Comparison of ENCODE assay signal across 1 cellular context in genomic region chr1:167291539-167292195, GRCh38.
TF ChIP-seq lines count a peak whose summit lies in the region.

No MANE protein-coding gene starts in this region.

TF ChIP-seq in GM23338, 12 proteins besides CTCF, POLR2A, EP300 and RAD21 (continued from another document):
- no peak for TF ChIP-seq ZNF462 (CRISPR knock-in tag; IDR thresholded peaks at IDR 0.05)
- TF ChIP-seq CREB1 (CRISPR knock-in tag; IDR thresholded peaks at IDR 0.05; ENCODE audit: low read depth), result no peak
- no peak for TF ChIP-seq ETS1 (IDR thresholded peaks at IDR 0.05)
- TF ChIP-seq JUNB (IDR thresholded peaks at IDR 0.05; ENCODE audit: unreplicated experiment), result no peak
- TF ChIP-seq ZNF331 (CRISPR knock-in tag; IDR thresholded peaks at IDR 0.05; ENCODE audit: low read depth), result no peak
- TF ChIP-seq STAT1 (IDR thresholded peaks at IDR 0.05; ENCODE audit: unreplicated experiment), result no peak
- no peak for TF ChIP-seq ZNF114 (CRISPR knock-in tag; IDR thresholded peaks at IDR 0.05)
TF ChIP-seq in GM23338: peak in this region for 0.
